ENCODE assay signal across 1 cellular context in the genomic region with DNA sequence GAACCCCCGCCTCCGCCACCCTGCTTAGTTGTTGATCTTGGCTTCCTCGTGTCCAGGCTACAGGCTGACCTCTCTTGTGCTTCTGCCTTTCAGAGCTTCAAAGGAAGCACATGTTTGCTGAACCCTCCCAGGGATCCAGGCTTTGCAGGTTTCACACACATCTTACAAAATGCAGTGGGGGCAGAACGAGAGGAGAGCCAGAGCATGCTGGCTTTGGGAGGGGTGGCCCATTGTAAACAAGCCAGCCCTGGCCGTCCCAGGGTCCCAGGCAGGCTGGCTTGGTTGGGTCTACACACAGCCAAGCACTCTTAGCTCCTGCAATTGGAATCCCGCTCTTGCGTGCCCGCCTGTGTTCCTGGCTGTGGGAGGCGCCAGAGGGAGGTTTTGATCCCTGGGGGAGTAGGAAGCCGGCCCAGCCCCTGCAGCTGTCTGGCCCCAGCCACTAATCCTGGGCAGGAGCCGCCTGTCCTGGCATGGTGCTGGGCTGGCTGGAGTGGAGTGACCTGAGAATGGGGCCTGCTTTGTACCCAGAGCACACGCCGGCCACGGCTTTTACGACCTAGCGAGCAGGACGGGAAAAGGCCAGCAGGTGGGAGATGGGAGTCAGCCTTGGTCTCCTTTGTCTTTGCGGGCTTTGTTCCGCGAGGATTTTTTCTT.
TF ChIP-seq lines count a peak whose summit lies in the region.

No MANE protein-coding gene starts in this region.

TF ChIP-seq in HepG2, 621 proteins besides CTCF, POLR2A, EP300 and RAD21 (continues in another document):
- TF ChIP-seq, protein P1, sequence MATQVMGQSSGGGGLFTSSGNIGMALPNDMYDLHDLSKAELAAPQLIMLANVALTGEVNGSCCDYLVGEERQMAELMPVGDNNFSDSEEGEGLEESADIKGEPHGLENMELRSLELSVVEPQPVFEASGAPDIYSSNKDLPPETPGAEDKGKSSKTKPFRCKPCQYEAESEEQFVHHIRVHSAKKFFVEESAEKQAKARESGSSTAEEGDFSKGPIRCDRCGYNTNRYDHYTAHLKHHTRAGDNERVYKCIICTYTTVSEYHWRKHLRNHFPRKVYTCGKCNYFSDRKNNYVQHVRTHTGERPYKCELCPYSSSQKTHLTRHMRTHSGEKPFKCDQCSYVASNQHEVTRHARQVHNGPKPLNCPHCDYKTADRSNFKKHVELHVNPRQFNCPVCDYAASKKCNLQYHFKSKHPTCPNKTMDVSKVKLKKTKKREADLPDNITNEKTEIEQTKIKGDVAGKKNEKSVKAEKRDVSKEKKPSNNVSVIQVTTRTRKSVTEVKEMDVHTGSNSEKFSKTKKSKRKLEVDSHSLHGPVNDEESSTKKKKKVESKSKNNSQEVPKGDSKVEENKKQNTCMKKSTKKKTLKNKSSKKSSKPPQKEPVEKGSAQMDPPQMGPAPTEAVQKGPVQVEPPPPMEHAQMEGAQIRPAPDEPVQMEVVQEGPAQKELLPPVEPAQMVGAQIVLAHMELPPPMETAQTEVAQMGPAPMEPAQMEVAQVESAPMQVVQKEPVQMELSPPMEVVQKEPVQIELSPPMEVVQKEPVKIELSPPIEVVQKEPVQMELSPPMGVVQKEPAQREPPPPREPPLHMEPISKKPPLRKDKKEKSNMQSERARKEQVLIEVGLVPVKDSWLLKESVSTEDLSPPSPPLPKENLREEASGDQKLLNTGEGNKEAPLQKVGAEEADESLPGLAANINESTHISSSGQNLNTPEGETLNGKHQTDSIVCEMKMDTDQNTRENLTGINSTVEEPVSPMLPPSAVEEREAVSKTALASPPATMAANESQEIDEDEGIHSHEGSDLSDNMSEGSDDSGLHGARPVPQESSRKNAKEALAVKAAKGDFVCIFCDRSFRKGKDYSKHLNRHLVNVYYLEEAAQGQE (IDR thresholded peaks at IDR 0.05; ENCODE audit: borderline replicate concordance in 1 of 2, low read depth in 1 of 2, low read length in 2 of 2): peak in 1 of 2 experiments; percentile 6; a peak in 1 of 4 replicates
- TF ChIP-seq CC2D1A (CRISPR knock-in tag; IDR thresholded peaks at IDR 0.05) (no peak), ZNF30 (CRISPR knock-in tag; IDR thresholded peaks at IDR 0.05) (peak; percentile 59; the same call in 1 of the 2 replicates), ZNF430 (CRISPR knock-in tag; IDR thresholded peaks at IDR 0.05) (peak; percentile 95), HNF4G (IDR thresholded peaks at IDR 0.05; ENCODE audit: borderline replicate concordance, low read depth, low read length) (peak; percentile 15; the same call in 1 of the 2 replicates), HNF4G (CRISPR knock-in tag; IDR thresholded peaks at IDR 0.05; ENCODE audit: borderline replicate concordance, low read depth) (peak; percentile 92), CREB1 (IDR thresholded peaks at IDR 0.05) (no peak), CREB1 (CRISPR knock-in tag; IDR thresholded peaks at IDR 0.05) (no peak), TBX2 (CRISPR knock-in tag; IDR thresholded peaks at IDR 0.05; ENCODE audit: borderline replicate concordance) (peak; percentile 99), ZNF274 (CRISPR knock-in tag; IDR thresholded peaks at IDR 0.05) (peak; percentile 94), ZNF234 (CRISPR knock-in tag; conservative IDR thresholded peaks at IDR 0.05) (no peak; the same call in 1 of the 2 replicates), ZSCAN30 (CRISPR knock-in tag; IDR thresholded peaks at IDR 0.05) (peak; percentile 86), ZNF589 (CRISPR knock-in tag; conservative IDR thresholded peaks at IDR 0.05) (0 out of 2 replicates have a peak, but pooled peaks have one; percentile 51), RARG (CRISPR knock-in tag; IDR thresholded peaks at IDR 0.05; ENCODE audit: low read depth) (no peak; the same call in 1 of the 2 replicates), RBM39 (IDR thresholded peaks at IDR 0.05; ENCODE audit: low read depth, low read length, poor library complexity, severe bottlenecking) (no peak), HNRNPL (IDR thresholded peaks at IDR 0.05; ENCODE audit: low read depth, low read length) (peak; percentile 92), SMAD9 (CRISPR knock-in tag; IDR thresholded peaks at IDR 0.05) (peak; percentile 93), PAF1 (CRISPR knock-in tag; IDR thresholded peaks at IDR 0.05) (0 out of 2 replicates have a peak, but pooled peaks have one; percentile 57), GATA4 (IDR thresholded peaks at IDR 0.05; ENCODE audit: borderline replicate concordance, low read depth) (0 out of 2 replicates have a peak, but pooled peaks have one; percentile 68), TBP (CRISPR knock-in tag; IDR thresholded peaks at IDR 0.05) (no peak), JUN (CRISPR knock-in tag; IDR thresholded peaks at IDR 0.05) (peak; percentile 35; the same call in 1 of the 2 replicates), SATB2 (CRISPR knock-in tag; IDR thresholded peaks at IDR 0.05) (peak; percentile 93), ZNF180 (CRISPR knock-in tag; IDR thresholded peaks at IDR 0.05; ENCODE audit: borderline replicate concordance, low read depth) (0 out of 2 replicates have a peak, but pooled peaks have one; percentile 59), SRSF4 (IDR thresholded peaks at IDR 0.05; ENCODE audit: low read depth, low read length, poor library complexity, severe bottlenecking) (no peak), ZNF747 (CRISPR knock-in tag; IDR thresholded peaks at IDR 0.05; ENCODE audit: borderline replicate concordance) (peak; percentile 98), ZNF713 (CRISPR knock-in tag; IDR thresholded peaks at IDR 0.05) (peak; percentile 74; the same call in 1 of the 2 replicates)
- TF ChIP-seq, protein P2, sequence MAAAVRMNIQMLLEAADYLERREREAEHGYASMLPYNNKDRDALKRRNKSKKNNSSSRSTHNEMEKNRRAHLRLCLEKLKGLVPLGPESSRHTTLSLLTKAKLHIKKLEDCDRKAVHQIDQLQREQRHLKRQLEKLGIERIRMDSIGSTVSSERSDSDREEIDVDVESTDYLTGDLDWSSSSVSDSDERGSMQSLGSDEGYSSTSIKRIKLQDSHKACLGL (CRISPR knock-in tag; IDR thresholded peaks at IDR 0.05): peak; percentile 91
- TF ChIP-seq, protein P3, sequence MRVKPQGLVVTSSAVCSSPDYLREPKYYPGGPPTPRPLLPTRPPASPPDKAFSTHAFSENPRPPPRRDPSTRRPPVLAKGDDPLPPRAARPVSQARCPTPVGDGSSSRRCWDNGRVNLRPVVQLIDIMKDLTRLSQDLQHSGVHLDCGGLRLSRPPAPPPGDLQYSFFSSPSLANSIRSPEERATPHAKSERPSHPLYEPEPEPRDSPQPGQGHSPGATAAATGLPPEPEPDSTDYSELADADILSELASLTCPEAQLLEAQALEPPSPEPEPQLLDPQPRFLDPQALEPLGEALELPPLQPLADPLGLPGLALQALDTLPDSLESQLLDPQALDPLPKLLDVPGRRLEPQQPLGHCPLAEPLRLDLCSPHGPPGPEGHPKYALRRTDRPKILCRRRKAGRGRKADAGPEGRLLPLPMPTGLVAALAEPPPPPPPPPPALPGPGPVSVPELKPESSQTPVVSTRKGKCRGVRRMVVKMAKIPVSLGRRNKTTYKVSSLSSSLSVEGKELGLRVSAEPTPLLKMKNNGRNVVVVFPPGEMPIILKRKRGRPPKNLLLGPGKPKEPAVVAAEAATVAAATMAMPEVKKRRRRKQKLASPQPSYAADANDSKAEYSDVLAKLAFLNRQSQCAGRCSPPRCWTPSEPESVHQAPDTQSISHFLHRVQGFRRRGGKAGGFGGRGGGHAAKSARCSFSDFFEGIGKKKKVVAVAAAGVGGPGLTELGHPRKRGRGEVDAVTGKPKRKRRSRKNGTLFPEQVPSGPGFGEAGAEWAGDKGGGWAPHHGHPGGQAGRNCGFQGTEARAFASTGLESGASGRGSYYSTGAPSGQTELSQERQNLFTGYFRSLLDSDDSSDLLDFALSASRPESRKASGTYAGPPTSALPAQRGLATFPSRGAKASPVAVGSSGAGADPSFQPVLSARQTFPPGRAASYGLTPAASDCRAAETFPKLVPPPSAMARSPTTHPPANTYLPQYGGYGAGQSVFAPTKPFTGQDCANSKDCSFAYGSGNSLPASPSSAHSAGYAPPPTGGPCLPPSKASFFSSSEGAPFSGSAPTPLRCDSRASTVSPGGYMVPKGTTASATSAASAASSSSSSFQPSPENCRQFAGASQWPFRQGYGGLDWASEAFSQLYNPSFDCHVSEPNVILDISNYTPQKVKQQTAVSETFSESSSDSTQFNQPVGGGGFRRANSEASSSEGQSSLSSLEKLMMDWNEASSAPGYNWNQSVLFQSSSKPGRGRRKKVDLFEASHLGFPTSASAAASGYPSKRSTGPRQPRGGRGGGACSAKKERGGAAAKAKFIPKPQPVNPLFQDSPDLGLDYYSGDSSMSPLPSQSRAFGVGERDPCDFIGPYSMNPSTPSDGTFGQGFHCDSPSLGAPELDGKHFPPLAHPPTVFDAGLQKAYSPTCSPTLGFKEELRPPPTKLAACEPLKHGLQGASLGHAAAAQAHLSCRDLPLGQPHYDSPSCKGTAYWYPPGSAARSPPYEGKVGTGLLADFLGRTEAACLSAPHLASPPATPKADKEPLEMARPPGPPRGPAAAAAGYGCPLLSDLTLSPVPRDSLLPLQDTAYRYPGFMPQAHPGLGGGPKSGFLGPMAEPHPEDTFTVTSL (CRISPR knock-in tag; IDR thresholded peaks at IDR 0.05; ENCODE audit: borderline replicate concordance): peak; percentile 89
- TF ChIP-seq, protein P4, sequence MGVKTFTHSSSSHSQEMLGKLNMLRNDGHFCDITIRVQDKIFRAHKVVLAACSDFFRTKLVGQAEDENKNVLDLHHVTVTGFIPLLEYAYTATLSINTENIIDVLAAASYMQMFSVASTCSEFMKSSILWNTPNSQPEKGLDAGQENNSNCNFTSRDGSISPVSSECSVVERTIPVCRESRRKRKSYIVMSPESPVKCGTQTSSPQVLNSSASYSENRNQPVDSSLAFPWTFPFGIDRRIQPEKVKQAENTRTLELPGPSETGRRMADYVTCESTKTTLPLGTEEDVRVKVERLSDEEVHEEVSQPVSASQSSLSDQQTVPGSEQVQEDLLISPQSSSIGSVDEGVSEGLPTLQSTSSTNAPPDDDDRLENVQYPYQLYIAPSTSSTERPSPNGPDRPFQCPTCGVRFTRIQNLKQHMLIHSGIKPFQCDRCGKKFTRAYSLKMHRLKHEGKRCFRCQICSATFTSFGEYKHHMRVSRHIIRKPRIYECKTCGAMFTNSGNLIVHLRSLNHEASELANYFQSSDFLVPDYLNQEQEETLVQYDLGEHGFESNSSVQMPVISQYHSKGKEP (CRISPR knock-in tag; IDR thresholded peaks at IDR 0.05): peak; percentile 50; the same call in 1 of the 2 replicates
- TF ChIP-seq, protein P5, sequence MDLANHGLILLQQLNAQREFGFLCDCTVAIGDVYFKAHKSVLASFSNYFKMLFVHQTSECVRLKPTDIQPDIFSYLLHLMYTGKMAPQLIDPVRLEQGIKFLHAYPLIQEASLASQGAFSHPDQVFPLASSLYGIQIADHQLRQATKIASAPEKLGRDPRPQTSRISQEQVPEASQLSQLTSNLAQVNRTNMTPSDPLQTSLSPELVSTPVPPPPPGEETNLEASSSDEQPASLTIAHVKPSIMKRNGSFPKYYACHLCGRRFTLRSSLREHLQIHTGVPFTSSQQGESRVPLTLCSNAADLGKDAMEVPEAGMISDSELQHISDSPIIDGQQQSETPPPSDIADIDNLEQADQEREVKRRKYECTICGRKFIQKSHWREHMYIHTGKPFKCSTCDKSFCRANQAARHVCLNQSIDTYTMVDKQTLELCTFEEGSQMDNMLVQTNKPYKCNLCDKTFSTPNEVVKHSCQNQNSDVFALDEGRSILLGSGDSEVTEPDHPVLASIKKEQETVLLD (CRISPR knock-in tag; IDR thresholded peaks at IDR 0.05; ENCODE audit: low read depth): no peak
- TF ChIP-seq, protein P6, sequence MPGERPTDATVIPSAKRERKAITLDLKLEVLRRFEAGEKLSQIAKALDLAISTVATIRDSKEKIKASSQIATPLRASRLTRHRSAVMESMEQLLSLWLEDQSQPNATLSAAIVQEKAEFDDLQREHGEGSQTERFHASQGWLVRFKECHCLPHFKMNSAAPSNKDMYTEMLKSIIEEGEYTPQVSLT (CRISPR knock-in tag; IDR thresholded peaks at IDR 0.05; ENCODE audit: borderline replicate concordance, low read depth): no peak
- TF ChIP-seq, protein P7, sequence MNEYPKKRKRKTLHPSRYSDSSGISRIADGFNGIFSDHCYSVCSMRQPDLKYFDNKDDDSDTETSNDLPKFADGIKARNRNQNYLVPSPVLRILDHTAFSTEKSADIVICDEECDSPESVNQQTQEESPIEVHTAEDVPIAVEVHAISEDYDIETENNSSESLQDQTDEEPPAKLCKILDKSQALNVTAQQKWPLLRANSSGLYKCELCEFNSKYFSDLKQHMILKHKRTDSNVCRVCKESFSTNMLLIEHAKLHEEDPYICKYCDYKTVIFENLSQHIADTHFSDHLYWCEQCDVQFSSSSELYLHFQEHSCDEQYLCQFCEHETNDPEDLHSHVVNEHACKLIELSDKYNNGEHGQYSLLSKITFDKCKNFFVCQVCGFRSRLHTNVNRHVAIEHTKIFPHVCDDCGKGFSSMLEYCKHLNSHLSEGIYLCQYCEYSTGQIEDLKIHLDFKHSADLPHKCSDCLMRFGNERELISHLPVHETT (CRISPR knock-in tag; conservative IDR thresholded peaks at IDR 0.05): peak; percentile 86
- TF ChIP-seq, protein P8, sequence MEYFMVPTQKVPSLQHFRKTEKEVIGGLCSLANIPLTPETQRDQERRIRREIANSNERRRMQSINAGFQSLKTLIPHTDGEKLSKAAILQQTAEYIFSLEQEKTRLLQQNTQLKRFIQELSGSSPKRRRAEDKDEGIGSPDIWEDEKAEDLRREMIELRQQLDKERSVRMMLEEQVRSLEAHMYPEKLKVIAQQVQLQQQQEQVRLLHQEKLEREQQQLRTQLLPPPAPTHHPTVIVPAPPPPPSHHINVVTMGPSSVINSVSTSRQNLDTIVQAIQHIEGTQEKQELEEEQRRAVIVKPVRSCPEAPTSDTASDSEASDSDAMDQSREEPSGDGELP (IDR thresholded peaks at IDR 0.05; ENCODE audit: borderline replicate concordance, low read depth): peak; percentile 81; the same call in 1 of the 2 replicates
- TF ChIP-seq, protein P9, sequence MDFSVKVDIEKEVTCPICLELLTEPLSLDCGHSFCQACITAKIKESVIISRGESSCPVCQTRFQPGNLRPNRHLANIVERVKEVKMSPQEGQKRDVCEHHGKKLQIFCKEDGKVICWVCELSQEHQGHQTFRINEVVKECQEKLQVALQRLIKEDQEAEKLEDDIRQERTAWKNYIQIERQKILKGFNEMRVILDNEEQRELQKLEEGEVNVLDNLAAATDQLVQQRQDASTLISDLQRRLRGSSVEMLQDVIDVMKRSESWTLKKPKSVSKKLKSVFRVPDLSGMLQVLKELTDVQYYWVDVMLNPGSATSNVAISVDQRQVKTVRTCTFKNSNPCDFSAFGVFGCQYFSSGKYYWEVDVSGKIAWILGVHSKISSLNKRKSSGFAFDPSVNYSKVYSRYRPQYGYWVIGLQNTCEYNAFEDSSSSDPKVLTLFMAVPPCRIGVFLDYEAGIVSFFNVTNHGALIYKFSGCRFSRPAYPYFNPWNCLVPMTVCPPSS (IDR thresholded peaks at IDR 0.05): no peak
- TF ChIP-seq, protein P10, sequence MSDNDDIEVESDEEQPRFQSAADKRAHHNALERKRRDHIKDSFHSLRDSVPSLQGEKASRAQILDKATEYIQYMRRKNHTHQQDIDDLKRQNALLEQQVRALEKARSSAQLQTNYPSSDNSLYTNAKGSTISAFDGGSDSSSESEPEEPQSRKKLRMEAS (IDR thresholded peaks at IDR 0.05): peak; percentile 99
